Comparison of ENCODE assay signal across 8 cellular contexts in the genomic region with DNA sequence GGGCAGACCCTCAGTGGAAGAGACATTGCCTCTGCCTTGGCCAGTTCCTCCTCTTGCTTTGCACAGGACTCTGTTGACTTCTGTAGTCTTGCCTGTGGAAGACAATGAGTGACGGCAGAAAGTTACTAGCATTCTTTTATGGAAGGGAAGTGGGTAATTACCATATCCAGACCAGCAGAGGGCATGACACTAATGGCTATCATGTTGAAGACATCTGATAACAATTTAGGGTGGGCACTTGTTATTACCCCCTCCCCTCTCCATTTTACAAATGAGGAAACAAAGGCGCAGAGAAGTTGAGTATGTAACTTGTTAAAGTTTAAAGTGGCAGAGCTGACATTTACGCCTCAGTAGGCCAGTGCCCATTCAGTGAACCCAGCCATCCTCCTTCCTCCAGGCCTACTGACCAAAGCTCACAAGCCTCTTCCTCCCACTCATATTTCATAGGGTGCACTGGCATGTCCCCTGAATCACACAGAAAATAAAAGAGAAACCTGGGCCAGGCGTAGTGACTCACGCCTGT. TPM values are rescaled to one million over a fixed set of nuclear protein-coding genes. Genes with fewer than 3 reads are reported as not detected.
DNase-seq lines count a peak whose midpoint lies in the region; ATAC-seq, FAIRE-seq and TF ChIP-seq lines count a peak whose summit lies in the region.

No MANE protein-coding gene starts in this region.

- no peak overlapping the region for H3K4me3 Mint-ChIP-seq in neural crest cell

- H3K27ac Mint-ChIP-seq in neural crest cell (ENCODE audit: unreplicated experiment) = no peak overlapping the region

- DNase-seq in GM10266 (ENCODE audit: extremely low spot score) (no peak), choroid plexus epithelial cell (ENCODE audit: low read depth) (peak; percentile 54), neural crest cell (ENCODE audit: low read depth, low spot score) (no peak), NCI-H345 (lab: John Stamatoyannopoulos, UW) (no peak), HTR-8/SVneo (ENCODE audit: insufficient read length, low spot score) (no peak)
- DNase-seq in effector CD4-positive, alpha-beta T cell = no peak

- H3K4me1 Mint-ChIP-seq in neural crest cell = peaks cover 9% of the 10 kb centered on the region

- H3K4me3 ChIP-seq in choroid plexus epithelial cell (ENCODE audit: low read depth, low read length) = no peak overlapping the region

- H3K36me3 Mint-ChIP-seq in neural crest cell (ENCODE audit: low read depth) = no peaks in the 10 kb centered on the region

- TF ChIP-seq CTCF in GM10266 (IDR thresholded peaks at IDR 0.05; ENCODE audit: control insufficient read depth, insufficient read depth, low read depth, missing control alignments) (peak; percentile 26), LNCAP (IDR thresholded peaks at IDR 0.05) (peak; percentile 64), choroid plexus epithelial cell (conservative IDR thresholded peaks at IDR 0.05; ENCODE audit: low read depth, low read length) (peak; percentile 66), neural crest cell (conservative IDR thresholded peaks at IDR 0.05) (peak; percentile 62)

- H3K9me3 Mint-ChIP-seq in neural crest cell = no peaks in the 10 kb centered on the region

- no peak for ATAC-seq in GM21529 (IDR thresholded peaks at IDR 0.05; ENCODE audit: unreplicated experiment)

- H3K27me3 Mint-ChIP-seq in neural crest cell (ENCODE audit: low read depth) = peaks cover 2% of the 10 kb centered on the region

- no peak for FAIRE-seq in HTR-8/SVneo (lab: Jason Lieb, UNC)

RNA-seq across cellular contexts. Expression of gene FMN1, which starts 48.2 kb away (rescaled TPM):
- total RNA-seq in neural crest cell = 0.09 and 0.70 TPM in 2 replicates
